Comparison of ENCODE assay signal across 1 cellular context in the genomic region with DNA sequence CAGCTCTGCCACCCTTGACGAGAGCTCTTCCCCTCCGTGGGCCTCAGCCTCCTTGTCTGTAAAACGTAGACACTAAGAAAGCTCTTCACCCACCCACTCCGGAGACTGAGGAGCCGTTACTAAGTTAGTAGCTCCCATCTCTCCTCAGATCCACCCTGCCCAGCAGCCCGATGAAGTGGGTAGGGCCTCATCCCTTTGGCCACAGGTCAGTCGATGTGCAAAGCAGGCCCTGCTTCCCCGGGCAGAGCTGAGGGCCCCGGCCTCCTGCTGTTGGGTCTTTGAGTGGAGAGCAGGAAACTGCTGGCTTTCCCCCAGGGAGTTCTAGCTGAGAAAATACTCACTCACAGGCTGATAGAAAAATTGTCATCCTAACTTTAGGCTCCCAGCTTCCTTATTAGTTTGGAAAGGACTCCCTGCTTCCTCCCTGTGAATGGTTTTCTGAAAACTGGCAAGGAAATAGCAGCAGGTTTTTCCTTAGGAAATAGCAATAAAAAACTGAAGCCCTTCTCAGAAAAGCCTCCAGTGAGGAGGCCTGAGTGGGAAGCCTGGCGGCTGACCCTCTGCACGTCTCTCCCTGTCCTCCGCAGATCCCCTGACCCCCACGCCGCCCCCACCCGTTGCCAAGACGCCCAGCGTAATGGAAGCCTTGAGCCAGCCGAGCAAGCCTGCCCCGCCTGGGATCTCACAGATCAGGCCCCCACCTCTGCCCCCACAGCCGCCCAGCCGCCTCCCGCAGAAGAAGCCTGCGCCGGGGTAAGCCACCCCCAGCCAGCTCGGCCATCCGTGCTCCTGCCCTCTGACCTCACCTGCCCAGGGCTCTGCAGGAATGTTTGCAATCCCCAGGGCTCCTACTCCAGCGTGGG.
TF ChIP-seq lines count a peak whose summit lies in the region.

No MANE protein-coding gene starts in this region.

TF ChIP-seq in endothelial cell of umbilical vein, 7 proteins besides CTCF, POLR2A, EP300 and RAD21:
- TF ChIP-seq JUN (IDR thresholded peaks at IDR 0.05; ENCODE audit: borderline replicate concordance, insufficient read depth, insufficient read length, low read depth) (no peak), GATA2 (IDR thresholded peaks at IDR 0.05; ENCODE audit: insufficient read depth, insufficient read length, low read depth, low read length) (no peak), MYC (IDR thresholded peaks at IDR 0.05; ENCODE audit: low read depth, low read length) (no peak), POLR2AphosphoS5 (IDR thresholded peaks at IDR 0.05; ENCODE audit: insufficient read depth, low read depth, low read length) (no peak), EZH2 (IDR thresholded peaks at IDR 0.05; ENCODE audit: borderline replicate concordance, low read depth, low read length, severe bottlenecking) (no peak), FOS (IDR thresholded peaks at IDR 0.05; ENCODE audit: borderline replicate concordance, insufficient read depth, low read length) (no peak), MAX (IDR thresholded peaks at IDR 0.05; ENCODE audit: insufficient read depth, insufficient read length) (no peak)
